Comparison of ENCODE assay signal across 14 cellular contexts in the genomic region with DNA sequence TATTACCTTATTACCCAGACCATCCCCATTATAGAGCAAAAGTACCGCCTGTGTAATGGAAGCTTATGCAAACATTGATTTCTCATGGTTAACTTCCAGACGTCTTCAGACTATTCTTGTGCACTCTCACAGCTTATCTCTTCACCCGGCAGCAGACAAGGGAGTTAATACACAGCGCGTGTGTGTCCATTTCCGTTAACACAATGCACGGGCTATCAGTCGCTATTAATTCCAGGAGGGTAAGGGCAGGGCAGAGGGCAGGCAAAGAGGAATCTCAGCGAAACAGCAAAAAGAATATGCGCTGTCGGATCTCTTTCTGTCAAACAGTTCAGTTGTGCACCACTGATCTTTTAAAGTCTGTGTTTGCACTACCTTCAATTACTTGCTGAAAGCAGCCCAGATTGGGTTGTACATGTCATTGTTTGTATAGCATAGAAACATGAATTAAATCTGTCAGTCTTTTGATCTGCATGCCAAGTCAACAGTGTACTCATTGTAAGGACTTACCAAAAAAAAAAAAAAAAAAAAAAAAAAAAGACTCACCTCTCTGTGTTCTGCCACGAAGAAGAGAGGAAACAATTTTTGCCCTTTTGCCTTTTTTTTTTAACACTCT. TPM values are rescaled to one million over a fixed set of nuclear protein-coding genes. Genes with fewer than 3 reads are reported as not detected.
DNase-seq lines count a peak whose midpoint lies in the region; ATAC-seq, FAIRE-seq and TF ChIP-seq lines count a peak whose summit lies in the region.
"Had no signal": no experiment of that assay in that cellular context is flagged by ENCODE, and none has a peak within 500 bp of the region (broad histone marks: within the 10 kb centered on the region; RNA-seq: fewer than 3 reads in every experiment).

No MANE protein-coding gene starts in this region.

- POLR2A ChIA-PET in activated CD4-positive, alpha-beta memory T cell treated with anti-CD3 and anti-CD28 coated beads, Interleukin-2, amount 10 ng/mL, durations not matched to agents 7 days and 5 days (lab: Charles Lee) = no interaction called here

- H3K4me3 ChIP-seq in SJCRH30 = peak overlapping the region; percentile 24
- peak overlapping the region; percentile 11 to 21 for H3K4me3 ChIP-seq in kidney (ENCODE audit: low read length in 2 of 2)
- no peak overlapping the region for H3K4me3 ChIP-seq in upper lobe of right lung
- H3K4me3 ChIP-seq: skin epidermis had no signal

- H3K9me3 Mint-ChIP-seq in activated CD4-positive, alpha-beta memory T cell treated with anti-CD3 and anti-CD28 coated beads, Interleukin-2, amount 10 ng/mL, durations not matched to agents 7 days and 5 days = no peaks in the 10 kb centered on the region
- H3K9me3 Mint-ChIP-seq: activated CD4-positive, alpha-beta T cell treated with anti-CD3 and anti-CD28 coated beads, Interleukin-2, amount 10 ng/mL, durations not matched to agents 24 days and 14 days; naive thymus-derived CD4-positive, alpha-beta T cell had no signal

- H3K27ac ChIP-seq in SJCRH30 (peak overlapping the region; percentile 53), kidney (ENCODE audit: low read depth in 2 of 2, low read length in 2 of 2) (no peak overlapping the region), upper lobe of right lung (no peak overlapping the region)
- H3K27ac ChIP-seq: KMS-11, skin epidermis had no signal

- DNase-seq in NCI-H510A treated with DMSO at 0.1 percent for 48 hours (lab: John Stamatoyannopoulos, UW) (peak; percentile 39), NCI-H510A (lab: John Stamatoyannopoulos, UW) (no peak), SJCRH30 (peak; percentile 27 to 41), kidney (no peak), upper lobe of right lung (no peak), GM19240 (ENCODE audit: insufficient read length, low spot score) (no peak), NCI-H526 (lab: John Stamatoyannopoulos, UW) (no peak)
- DNase-seq in activated CD4-positive, alpha-beta memory T cell treated with anti-CD3 and anti-CD28 coated beads, Interleukin-2, amount 10 ng/mL, durations not matched to agents 7 days and 5 days = no peak
- DNase-seq: activated CD4-positive, alpha-beta T cell treated with anti-CD3 and anti-CD28 coated beads, Interleukin-2, amount 10 ng/mL, durations not matched to agents 24 days and 14 days; naive thymus-derived CD4-positive, alpha-beta T cell; trophoblast cell had no signal

- CTCF ChIA-PET in activated CD4-positive, alpha-beta memory T cell treated with anti-CD3 and anti-CD28 coated beads, Interleukin-2, amount 10 ng/mL, durations not matched to agents 7 days and 5 days (lab: Charles Lee) = no interaction called here

- TF ChIP-seq CTCF in kidney (IDR thresholded peaks at IDR 0.05; ENCODE audit: borderline replicate concordance, extremely low read depth, insufficient read depth) = no peak
- TF ChIP-seq CTCF in upper lobe of right lung (IDR thresholded peaks at IDR 0.05) = no peak

- H3K36me3 Mint-ChIP-seq in activated CD4-positive, alpha-beta memory T cell treated with anti-CD3 and anti-CD28 coated beads, Interleukin-2, amount 10 ng/mL, durations not matched to agents 7 days and 5 days (ENCODE audit: low read depth) = no peaks in the 10 kb centered on the region
- H3K36me3 Mint-ChIP-seq: naive thymus-derived CD4-positive, alpha-beta T cell had no signal

- no peak overlapping the region for H3K27ac Mint-ChIP-seq in activated CD4-positive, alpha-beta memory T cell treated with anti-CD3 and anti-CD28 coated beads, Interleukin-2, amount 10 ng/mL, durations not matched to agents 7 days and 5 days
- H3K27ac Mint-ChIP-seq: activated CD4-positive, alpha-beta T cell treated with anti-CD3 and anti-CD28 coated beads, Interleukin-2, amount 10 ng/mL, durations not matched to agents 24 days and 14 days; naive thymus-derived CD4-positive, alpha-beta T cell had no signal

- intact Hi-C loops in kidney (cut with DNase I) (no loop called here), upper lobe of right lung (cut with DNase I) (no loop called here)

- no peak overlapping the region for H3K9ac ChIP-seq in kidney (ENCODE audit: low read length in 2 of 2)
- H3K9ac ChIP-seq: KMS-11 had no signal

- H3K4me1 ChIP-seq in SJCRH30 = peaks cover 34% of the 10 kb centered on the region
- peaks cover 0 to 2% of the 10 kb centered on the region in 2 donors for H3K4me1 ChIP-seq in kidney (ENCODE audit: control insufficient read depth in 1 of 2, insufficient read depth in 1 of 2, low read depth in 1 of 2, low read length in 2 of 2)
- peaks cover 10% of the 10 kb centered on the region for H3K4me1 ChIP-seq in upper lobe of right lung

- peak; percentile 55 for ATAC-seq in upper lobe of right lung
- ATAC-seq: naive thymus-derived CD4-positive, alpha-beta T cell had no signal

- no peak overlapping the region for H3K4me3 Mint-ChIP-seq in activated CD4-positive, alpha-beta memory T cell treated with anti-CD3 and anti-CD28 coated beads, Interleukin-2, amount 10 ng/mL, durations not matched to agents 7 days and 5 days
- H3K4me3 Mint-ChIP-seq: activated CD4-positive, alpha-beta T cell treated with anti-CD3 and anti-CD28 coated beads, Interleukin-2, amount 10 ng/mL, durations not matched to agents 24 days and 14 days; naive thymus-derived CD4-positive, alpha-beta T cell had no signal

- FAIRE-seq in kidney (lab: Jason Lieb, UNC) = no peak
- FAIRE-seq: A204.1 had no signal

- H3K27me3 ChIP-seq in SJCRH30 (no peaks in the 10 kb centered on the region), upper lobe of right lung (no peaks in the 10 kb centered on the region)

- H3K27me3 Mint-ChIP-seq in activated CD4-positive, alpha-beta memory T cell treated with anti-CD3 and anti-CD28 coated beads, Interleukin-2, amount 10 ng/mL, durations not matched to agents 7 days and 5 days = peaks cover 18% of the 10 kb centered on the region

- no peaks in the 10 kb centered on the region for H3K9me3 ChIP-seq in SJCRH30 (replicated peaks)
- no peaks in the 10 kb centered on the region for H3K9me3 ChIP-seq in kidney (ENCODE audit: control insufficient read depth in 1 of 2, low read length in 2 of 2)
- no peaks in the 10 kb centered on the region for H3K9me3 ChIP-seq in upper lobe of right lung

- H3K36me3 ChIP-seq in SJCRH30 (no peaks in the 10 kb centered on the region), kidney (ENCODE audit: control insufficient read depth in 1 of 2, insufficient read depth in 2 of 2, low read length in 2 of 2) (no peaks in the 10 kb centered on the region), upper lobe of right lung (no peaks in the 10 kb centered on the region)

- no peaks in the 10 kb centered on the region for H3K4me1 Mint-ChIP-seq in activated CD4-positive, alpha-beta memory T cell treated with anti-CD3 and anti-CD28 coated beads, Interleukin-2, amount 10 ng/mL, durations not matched to agents 7 days and 5 days
- H3K4me1 Mint-ChIP-seq: activated CD4-positive, alpha-beta T cell treated with anti-CD3 and anti-CD28 coated beads, Interleukin-2, amount 10 ng/mL, durations not matched to agents 24 days and 14 days had no signal

RNA-seq across cellular contexts. Expression of gene CABCOCO1, which starts 41.1 kb away (rescaled TPM):
- total RNA-seq in SJCRH30 (2014; rRNA removed; shearing (Covaris generic)) = not detected in 2 replicates
- 2.3 TPM for total RNA-seq in kidney
- 1.5 TPM for polyA plus RNA-seq in kidney (ENCODE audit: insufficient read depth, low read depth, low replicate concordance)
- total RNA-seq in upper lobe of right lung = not detected
- not detected for total RNA-seq in activated CD4-positive, alpha-beta memory T cell treated with anti-CD3 and anti-CD28 coated beads, Interleukin-2, amount 10 ng/mL, durations not matched to agents 7 days and 5 days
- total RNA-seq: activated CD4-positive, alpha-beta T cell treated with anti-CD3 and anti-CD28 coated beads, Interleukin-2, amount 10 ng/mL, durations not matched to agents 24 days and 14 days; naive thymus-derived CD4-positive, alpha-beta T cell had no signal
- polyA plus RNA-seq: naive thymus-derived CD4-positive, alpha-beta T cell had no signal

Comparison
In these comparisons a context has a peak if more than half of its experiments do, and no peak if none do; other contexts are left out.
1. DNase-seq: peak in NCI-H510A treated with DMSO at 0.1 percent for 48 hours (single experiment) and SJCRH30 (2 of 2); none in NCI-H510A (single experiment), kidney (single experiment), upper lobe of right lung (single experiment), GM19240 (single experiment), NCI-H526 (0 of 2) and activated CD4-positive, alpha-beta memory T cell treated with anti-CD3 and anti-CD28 coated beads, Interleukin-2, amount 10 ng/mL, durations not matched to agents 7 days and 5 days (single experiment).